Comparison of ENCODE assay signal across 8 cellular contexts in genomic region chr2:161244387-161245236, GRCh38.
DNase-seq lines count a peak whose midpoint lies in the region; ATAC-seq and TF ChIP-seq lines count a peak whose summit lies in the region.
"Not testable (repeated sequence)": the region's sequence is repeated elsewhere in the genome, so short reads cannot be mapped to it uniquely, and the experiment has no call there.

No MANE protein-coding gene starts in this region.

- not testable (repeated sequence) for H3K27me3 ChIP-seq in thoracic aorta (replicated peaks; ENCODE audit: insufficient read depth)

- TF ChIP-seq CTCF in thoracic aorta (IDR thresholded peaks at IDR 0.05) = not testable (repeated sequence)

- peaks cover 49% of the 10 kb centered on the region for H3K4me1 Mint-ChIP-seq in activated T-cell treated with anti-CD3 and anti-CD28 coated beads, Interleukin-2, amount 50 U/mL, for 72 hours (ENCODE audit: low read depth)
- H3K4me1 Mint-ChIP-seq in naive thymus-derived CD8-positive, alpha-beta T cell = peaks cover 10 to 51% (median 43%) of the 10 kb centered on the region in 4 donors

- not testable (repeated sequence) for H3K36me3 Mint-ChIP-seq in activated T-cell treated with anti-CD3 and anti-CD28 coated beads, Interleukin-2, amount 50 U/mL, for 72 hours (ENCODE audit: insufficient read depth in 2 of 2); naive thymus-derived CD8-positive, alpha-beta T cell

- ATAC-seq in GM18505 (IDR thresholded peaks at IDR 0.05; ENCODE audit: unreplicated experiment) = peak; percentile 88
- ATAC-seq in GM21825 (IDR thresholded peaks at IDR 0.05; ENCODE audit: unreplicated experiment) = peak; percentile 83
- peak; percentile 80 for ATAC-seq in HG03565 (IDR thresholded peaks at IDR 0.05; ENCODE audit: unreplicated experiment)
- peak; percentile 92 to 94 for ATAC-seq in activated T-cell treated with anti-CD3 and anti-CD28 coated beads, Interleukin-2, amount 50 U/mL, for 72 hours (replicated peaks in 1 of 2)
- peak; percentile 97 for ATAC-seq in naive thymus-derived CD8-positive, alpha-beta T cell
- ATAC-seq in thoracic aorta (ENCODE audit: insufficient number of reproducible peaks, low FRiP score, low read depth) = not testable (repeated sequence)

- H3K27ac Mint-ChIP-seq in activated T-cell treated with anti-CD3 and anti-CD28 coated beads, Interleukin-2, amount 50 U/mL, for 72 hours = peak overlapping the region; percentile 99
- peak overlapping the region; percentile 95 to 98 (median 97) for H3K27ac Mint-ChIP-seq in naive thymus-derived CD8-positive, alpha-beta T cell

- H3K9me3 ChIP-seq in thoracic aorta = not testable (repeated sequence)

- H3K4me1 ChIP-seq in thoracic aorta (ENCODE audit: control insufficient read depth in 1 of 2, low read depth in 2 of 2) = not testable (repeated sequence)

- TF ChIP-seq POLR2A in GM18505 (IDR thresholded peaks at IDR 0.05; ENCODE audit: borderline replicate concordance, extremely low read depth, insufficient read depth, insufficient read length) = peak; percentile 51
- TF ChIP-seq POLR2A in erythroblast (IDR thresholded peaks at IDR 0.05; ENCODE audit: low read length) = peak; percentile 69

- H3K27ac ChIP-seq in thoracic aorta = not testable (repeated sequence)

- POLR2A ChIA-PET in naive thymus-derived CD8-positive, alpha-beta T cell (lab: Charles Lee) = interaction anchor here (1.0 kb wide), 1 partner anchor 75 kb away, joined by 3 read pairs; no protein-coding TSS in a partner anchor

- H3K27me3 Mint-ChIP-seq in activated T-cell treated with anti-CD3 and anti-CD28 coated beads, Interleukin-2, amount 50 U/mL, for 72 hours (ENCODE audit: low read depth) = peaks cover 16% of the 10 kb centered on the region
- H3K27me3 Mint-ChIP-seq in naive thymus-derived CD8-positive, alpha-beta T cell = peaks cover 0 to 42% (median 0%) of the 10 kb centered on the region in 5 donors

- DNase-seq in SHP77 (lab: John Stamatoyannopoulos, UW) (peak; percentile 45 to 69), erythroblast (lab: John Stamatoyannopoulos, UW) (peak; percentile 22 to 26)
- DNase-seq in activated T-cell treated with anti-CD3 and anti-CD28 coated beads, Interleukin-2, amount 50 U/mL, for 72 hours = peak; percentile 69 to 72
- DNase-seq in naive thymus-derived CD8-positive, alpha-beta T cell = peak; percentile 55 to 89 (median 72)
- DNase-seq in thoracic aorta (ENCODE audit: low spot score) = not testable (repeated sequence)

- peak overlapping the region; percentile 91 to 99 for H3K4me3 Mint-ChIP-seq in activated T-cell treated with anti-CD3 and anti-CD28 coated beads, Interleukin-2, amount 50 U/mL, for 72 hours
- peak overlapping the region; percentile 78 to 96 (median 92) for H3K4me3 Mint-ChIP-seq in naive thymus-derived CD8-positive, alpha-beta T cell

- not testable (repeated sequence) for H3K36me3 ChIP-seq in thoracic aorta

- H3K9me3 Mint-ChIP-seq in activated T-cell treated with anti-CD3 and anti-CD28 coated beads, Interleukin-2, amount 50 U/mL, for 72 hours; naive thymus-derived CD8-positive, alpha-beta T cell: not testable (repeated sequence)

- peak overlapping the region; percentile 57 for H3K4me3 ChIP-seq in thoracic aorta
